Comparison of ENCODE assay signal across 8 cellular contexts in genomic region chr16:85514601-85515318, GRCh38.
DNase-seq lines count a peak whose midpoint lies in the region; ATAC-seq and TF ChIP-seq lines count a peak whose summit lies in the region.

No MANE protein-coding gene starts in this region.

- in situ Hi-C loops in brain microvascular endothelial cell (cut with HindIII; ENCODE audit: low pct_ligation_motif_present, low sequenced_read_pairs): no loop called here

- H3K36me3 ChIP-seq in brain microvascular endothelial cell (replicated peaks): no peaks in the 10 kb centered on the region
- no peaks in the 10 kb centered on the region for H3K36me3 ChIP-seq in thoracic aorta
- no peaks in the 10 kb centered on the region for H3K36me3 ChIP-seq in WERI-Rb-1

- H3K9me3 ChIP-seq in thoracic aorta (no peaks in the 10 kb centered on the region), WERI-Rb-1 (ENCODE audit: severe bottlenecking) (no peaks in the 10 kb centered on the region)

- peak; percentile 76 for DNase-seq in HT-29 (ENCODE audit: low spot score)
- DNase-seq in brain microvascular endothelial cell: peak; percentile 73
- peak; percentile 83 for DNase-seq in kidney tubule cell (ENCODE audit: low spot score)
- DNase-seq in thoracic aorta (ENCODE audit: low spot score): peak; percentile 55
- no peak for DNase-seq in RPMI8226
- DNase-seq in WERI-Rb-1: no peak

- H3K27me3 ChIP-seq in brain microvascular endothelial cell (replicated peaks): no peaks in the 10 kb centered on the region
- H3K27me3 ChIP-seq in thoracic aorta (replicated peaks; ENCODE audit: insufficient read depth): no peaks in the 10 kb centered on the region
- no peaks in the 10 kb centered on the region for H3K27me3 ChIP-seq in WERI-Rb-1 (ENCODE audit: insufficient read depth, low read depth, severe bottlenecking)

- ATAC-seq in thoracic aorta (ENCODE audit: insufficient number of reproducible peaks, low FRiP score, low read depth) (peak; percentile 76), HG02970 (IDR thresholded peaks at IDR 0.05; ENCODE audit: low FRiP score, unreplicated experiment) (no peak), HG02852 (IDR thresholded peaks at IDR 0.05; ENCODE audit: unreplicated experiment) (no peak)

- peaks cover 17 to 30% of the 10 kb centered on the region in 2 donors for H3K4me1 ChIP-seq in thoracic aorta (ENCODE audit: control insufficient read depth in 1 of 2, low read depth in 2 of 2)

- H3K4me3 ChIP-seq in brain microvascular endothelial cell (ENCODE audit: low read depth, low read length): peak overlapping the region; percentile 12
- H3K4me3 ChIP-seq in thoracic aorta: peak overlapping the region; percentile 45
- H3K4me3 ChIP-seq in WERI-Rb-1 (ENCODE audit: low read depth, low read length): no peak overlapping the region

- peak overlapping the region; percentile 21 for H3K27ac ChIP-seq in brain microvascular endothelial cell
- H3K27ac ChIP-seq in thoracic aorta: peak overlapping the region; percentile 81 to 82
- no peak overlapping the region for H3K27ac ChIP-seq in WERI-Rb-1

- TF ChIP-seq CTCF in brain microvascular endothelial cell (IDR thresholded peaks at IDR 0.05; ENCODE audit: low read depth, low read length, missing control alignments) (no peak), thoracic aorta (IDR thresholded peaks at IDR 0.05) (peak; percentile 23), WERI-Rb-1 (IDR thresholded peaks at IDR 0.05; ENCODE audit: low read depth, low read length) (no peak)

Comparison
In these comparisons a context has a peak if more than half of its experiments do, and no peak if none do; other contexts are left out.
1. DNase-seq: peak in HT-29 (single experiment), brain microvascular endothelial cell (single experiment), kidney tubule cell (single experiment) and thoracic aorta (single experiment); none in RPMI8226 (single experiment) and WERI-Rb-1 (single experiment).